ENCODE assay signal across 18 cellular contexts in genomic region chr18:79980585-79980984, GRCh38.
"Had no signal": no experiment of that assay in that cellular context is flagged by ENCODE, and none has a peak within 500 bp of the region (broad histone marks: within the 10 kb centered on the region; RNA-seq: fewer than 3 reads in every experiment).

No MANE protein-coding gene starts in this region.

- H2AFZ ChIP-seq: parathyroid adenoma had no signal

- H3K9me3 ChIP-seq: esophagus squamous epithelium, sigmoid colon, testis, upper lobe of left lung had no signal

- ATAC-seq: activated naive CD4-positive, alpha-beta T cell treated with anti-CD3 and anti-CD28 coated beads, Interleukin-2, amount 50 U/mL, for 72 hours; naive thymus-derived CD8-positive, alpha-beta T cell; SK-N-SH treated with all-trans-retinoic acid at 6 μM for 48 hours; stimulated activated memory B cell treated with anti-CD40 and anti-IgM and Interleukin-4, amounts not matched to agents 10 μg/mL and 1 μg/mL and 100 μg/mL, for 72 hours; T-cell had no signal

- H3K36me3 ChIP-seq: cardiac muscle cell had no signal

- H3K27me3 Mint-ChIP-seq: dendritic cell treated with granulocyte-macrophage colony-stimulating factor and Interleukin-4, amounts not matched to agents 40 ng/mL and 50 ng/mL, for 4 days; naive thymus-derived CD8-positive, alpha-beta T cell; stimulated activated memory B cell treated with anti-CD40 and anti-IgM and Interleukin-4, amounts not matched to agents 10 μg/mL and 1 μg/mL and 100 μg/mL, for 72 hours; T-cell had no signal

- H3K4me1 ChIP-seq: parathyroid adenoma, testis had no signal

- H3K27ac ChIP-seq: cardiac muscle cell, esophagus squamous epithelium, parathyroid adenoma, sigmoid colon, testis, upper lobe of left lung had no signal

- DNase-seq: activated CD4-positive, CD25-positive, alpha-beta regulatory T cell; activated gamma-delta T cell treated with Interleukin-2 at 50 U/mL for 16 hours; amygdala; effector CD8-positive, alpha-beta T cell; esophagus squamous epithelium; mesenchymal stem cell; naive thymus-derived CD8-positive, alpha-beta T cell; sigmoid colon; stimulated activated CD4-positive, alpha-beta T cell treated with anti-CD3 and anti-CD28 coated beads, Interleukin-4, amount 100 ng/mL, for 24 hours; T-cell; testis; upper lobe of left lung had no signal

- H3K27ac Mint-ChIP-seq: stimulated activated memory B cell treated with anti-CD40 and anti-IgM and Interleukin-4, amounts not matched to agents 10 μg/mL and 1 μg/mL and 100 μg/mL, for 72 hours; T-cell had no signal

- H3K4me3 Mint-ChIP-seq: dendritic cell treated with granulocyte-macrophage colony-stimulating factor and Interleukin-4, amounts not matched to agents 40 ng/mL and 50 ng/mL, for 4 days; stimulated activated memory B cell treated with anti-CD40 and anti-IgM and Interleukin-4, amounts not matched to agents 10 μg/mL and 1 μg/mL and 100 μg/mL, for 72 hours had no signal

- H3K4me3 ChIP-seq: cardiac muscle cell, esophagus squamous epithelium, sigmoid colon, testis, upper lobe of left lung had no signal

- H3K9me3 Mint-ChIP-seq: activated naive CD4-positive, alpha-beta T cell treated with anti-CD3 and anti-CD28 coated beads, Interleukin-2, amount 50 U/mL, for 72 hours; dendritic cell treated with granulocyte-macrophage colony-stimulating factor and Interleukin-4, amounts not matched to agents 40 ng/mL and 50 ng/mL, for 4 days; naive thymus-derived CD8-positive, alpha-beta T cell; stimulated activated memory B cell treated with anti-CD40 and anti-IgM and Interleukin-4, amounts not matched to agents 10 μg/mL and 1 μg/mL and 100 μg/mL, for 72 hours; T-cell had no signal

- H3K27me3 ChIP-seq: cardiac muscle cell, esophagus squamous epithelium, sigmoid colon, testis, upper lobe of left lung had no signal

- H3K9ac ChIP-seq: parathyroid adenoma had no signal
